1 cellular context compared by ENCODE assay signal in genomic region chr4:83252782-83253405, GRCh38.
TF ChIP-seq lines count a peak whose summit lies in the region.

No MANE protein-coding gene starts in this region.

TF ChIP-seq in endothelial cell of umbilical vein, 7 proteins besides CTCF, POLR2A, EP300 and RAD21 (continued from another document):
- TF ChIP-seq MAX (IDR thresholded peaks at IDR 0.05; ENCODE audit: insufficient read depth, insufficient read length) (no peak), JUN (IDR thresholded peaks at IDR 0.05; ENCODE audit: borderline replicate concordance, insufficient read depth, insufficient read length, low read depth) (no peak), GATA2 (IDR thresholded peaks at IDR 0.05; ENCODE audit: insufficient read depth, insufficient read length, low read depth, low read length) (no peak)
